ENCODE assay signal across 35 cellular contexts in genomic region chr11:101267654-101268053, GRCh38.
"Had no signal": no experiment of that assay in that cellular context is flagged by ENCODE, and none has a peak within 500 bp of the region (broad histone marks: within the 10 kb centered on the region; RNA-seq: fewer than 3 reads in every experiment).

No MANE protein-coding gene starts in this region.

- H3K4me3 ChIP-seq: adrenal gland, ascending aorta, body of pancreas, breast epithelium, cardiac muscle cell had no signal

- H3K4me1 ChIP-seq: adrenal gland, body of pancreas, breast epithelium had no signal

- H3K27ac ChIP-seq: adrenal gland, ascending aorta, body of pancreas, brain microvascular endothelial cell, breast epithelium, cardiac muscle cell had no signal

- H3K9me3 ChIP-seq: adrenal gland, ascending aorta, body of pancreas, breast epithelium had no signal

- ATAC-seq: activated naive CD4-positive, alpha-beta T cell treated with anti-CD3 and anti-CD28 coated beads, Interleukin-2, amount 50 U/mL, for 72 hours; activated naive CD8-positive, alpha-beta T cell treated with anti-CD3 and anti-CD28 coated beads, Interleukin-2, amount 50 U/mL, for 24 hours; activated T-cell treated with anti-CD3 and anti-CD28 coated beads, Interleukin-2, amount 50 U/mL, for 4 hours; activated T-cell treated with anti-CD3 and anti-CD28 coated beads, Interleukin-2, amount 50 U/mL, for 72 hours; activated T-helper 17 cell treated with anti-CD3 and anti-CD28 coated beads, Interleukin-2, amount 50 U/mL, for 72 hours; body of pancreas had no signal

- DNase-seq: activated effector memory CD4-positive, alpha-beta T cell treated with anti-CD3 and anti-CD28 coated beads, Interleukin-2, amount 50 U/mL, for 16 hours; activated effector memory CD4-positive, alpha-beta T cell treated with Interleukin-2 at 50 U/mL for 16 hours; activated gamma-delta T cell; activated gamma-delta T cell treated with Interleukin-2 at 50 U/mL for 16 hours; activated naive CD4-positive, alpha-beta T cell; activated naive CD4-positive, alpha-beta T cell treated with anti-CD3 and anti-CD28 coated beads for 36 hours; activated naive CD4-positive, alpha-beta T cell treated with anti-CD3 and anti-CD28 coated beads, Interleukin-2, amount 10 ng/mL, durations not matched to agents 7 days and 5 days; activated naive CD4-positive, alpha-beta T cell treated with anti-CD3 and anti-CD28 coated beads, Interleukin-2, amount 50 U/mL, for 16 hours; activated naive CD4-positive, alpha-beta T cell treated with Interleukin-2 at 50 U/mL for 16 hours; activated naive CD8-positive, alpha-beta T cell treated with anti-CD3 and anti-CD28 coated beads for 36 hours; activated naive CD8-positive, alpha-beta T cell treated with anti-CD3 and anti-CD28 coated beads, Interleukin-2, amount 10 ng/mL, durations not matched to agents 7 days and 5 days; activated naive CD8-positive, alpha-beta T cell treated with anti-CD3 and anti-CD28 coated beads, Interleukin-2, amount 50 U/mL, for 24 hours; activated T-cell treated with anti-CD3 and anti-CD28 coated beads for 4 hours; activated T-cell treated with anti-CD3 and anti-CD28 coated beads, Interleukin-2, amount 50 U/mL, for 1 hour; activated T-cell treated with anti-CD3 and anti-CD28 coated beads, Interleukin-2, amount 50 U/mL, for 24 hours; activated T-cell treated with anti-CD3 and anti-CD28 coated beads, Interleukin-2, amount 50 U/mL, for 4 hours; activated T-cell treated with anti-CD3 and anti-CD28 coated beads, Interleukin-2, amount 50 U/mL, for 48 hours; activated T-cell treated with anti-CD3 and anti-CD28 coated beads, Interleukin-2, amount 50 U/mL, for 72 hours; adrenal gland; amniotic stem cell; amygdala; anterior cingulate cortex; aorta; body of pancreas; brain microvascular endothelial cell; caudate nucleus; central memory CD4-positive, alpha-beta T cell; cerebellar nuclear complex had no signal

- H3K27me3 ChIP-seq: adrenal gland, ascending aorta, body of pancreas, brain microvascular endothelial cell, breast epithelium, cardiac muscle cell had no signal

- FAIRE-seq: astrocyte, bronchial epithelial cell had no signal

- H3K36me3 ChIP-seq: adrenal gland, ascending aorta, brain microvascular endothelial cell, breast epithelium, cardiac muscle cell had no signal
